ENCODE assay signal across 2 cellular contexts in genomic region chr11:123328281-123328680, GRCh38.
TF ChIP-seq lines count a peak whose summit lies in the region.

No MANE protein-coding gene starts in this region.

TF ChIP-seq in H1, 55 proteins besides CTCF, POLR2A, EP300 and RAD21:
- TF ChIP-seq E2F6 (IDR thresholded peaks at IDR 0.05) (no peak), SIX5 (IDR thresholded peaks at IDR 0.05; ENCODE audit: low read depth, low read length) (no peak), HDAC2 (IDR thresholded peaks at IDR 0.05; ENCODE audit: borderline replicate concordance in 1 of 2, low read depth in 2 of 2, low read length in 2 of 2) (no peak), TEAD4 (IDR thresholded peaks at IDR 0.05; ENCODE audit: low read depth, low read length) (no peak), RBBP5 (IDR thresholded peaks at IDR 0.05; ENCODE audit: borderline replicate concordance, low read depth, low read length) (no peak), CHD7 (IDR thresholded peaks at IDR 0.05; ENCODE audit: insufficient replicate concordance, low read length) (no peak), RNF2 (IDR thresholded peaks at IDR 0.05; ENCODE audit: borderline replicate concordance, low read depth, low read length, missing control alignments, poor library complexity, severe bottlenecking) (no peak), HDAC6 (IDR thresholded peaks at IDR 0.05; ENCODE audit: low read depth, low read length) (no peak), TCF12 (IDR thresholded peaks at IDR 0.05; ENCODE audit: low read depth, low read length) (no peak)

TF ChIP-seq in HEK293T, 16 proteins besides CTCF, POLR2A, EP300 and RAD21:
- TF ChIP-seq SP1 (IDR thresholded peaks at IDR 0.05) (no peak), TARDBP (IDR thresholded peaks at IDR 0.05) (no peak), CTBP1 (IDR thresholded peaks at IDR 0.05; ENCODE audit: borderline replicate concordance) (no peak), FOXA1 (IDR thresholded peaks at IDR 0.05) (no peak), ELF4 (IDR thresholded peaks at IDR 0.05) (no peak), FOXM1 (IDR thresholded peaks at IDR 0.05; ENCODE audit: borderline replicate concordance) (no peak), SUZ12 (IDR thresholded peaks at IDR 0.05) (no peak), ZNF384 (IDR thresholded peaks at IDR 0.05) (no peak), HDGF (IDR thresholded peaks at IDR 0.05; ENCODE audit: borderline replicate concordance) (no peak), ARNT (IDR thresholded peaks at IDR 0.05) (no peak), BHLHE40 (IDR thresholded peaks at IDR 0.05; ENCODE audit: borderline replicate concordance) (no peak), FOXK2 (IDR thresholded peaks at IDR 0.05) (no peak)
- TF ChIP-seq, protein P1, sequence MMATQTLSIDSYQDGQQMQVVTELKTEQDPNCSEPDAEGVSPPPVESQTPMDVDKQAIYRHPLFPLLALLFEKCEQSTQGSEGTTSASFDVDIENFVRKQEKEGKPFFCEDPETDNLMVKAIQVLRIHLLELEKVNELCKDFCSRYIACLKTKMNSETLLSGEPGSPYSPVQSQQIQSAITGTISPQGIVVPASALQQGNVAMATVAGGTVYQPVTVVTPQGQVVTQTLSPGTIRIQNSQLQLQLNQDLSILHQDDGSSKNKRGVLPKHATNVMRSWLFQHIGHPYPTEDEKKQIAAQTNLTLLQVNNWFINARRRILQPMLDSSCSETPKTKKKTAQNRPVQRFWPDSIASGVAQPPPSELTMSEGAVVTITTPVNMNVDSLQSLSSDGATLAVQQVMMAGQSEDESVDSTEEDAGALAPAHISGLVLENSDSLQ (IDR thresholded peaks at IDR 0.05) = no peak
